ENCODE assay signal across 8 cellular contexts in the genomic region with DNA sequence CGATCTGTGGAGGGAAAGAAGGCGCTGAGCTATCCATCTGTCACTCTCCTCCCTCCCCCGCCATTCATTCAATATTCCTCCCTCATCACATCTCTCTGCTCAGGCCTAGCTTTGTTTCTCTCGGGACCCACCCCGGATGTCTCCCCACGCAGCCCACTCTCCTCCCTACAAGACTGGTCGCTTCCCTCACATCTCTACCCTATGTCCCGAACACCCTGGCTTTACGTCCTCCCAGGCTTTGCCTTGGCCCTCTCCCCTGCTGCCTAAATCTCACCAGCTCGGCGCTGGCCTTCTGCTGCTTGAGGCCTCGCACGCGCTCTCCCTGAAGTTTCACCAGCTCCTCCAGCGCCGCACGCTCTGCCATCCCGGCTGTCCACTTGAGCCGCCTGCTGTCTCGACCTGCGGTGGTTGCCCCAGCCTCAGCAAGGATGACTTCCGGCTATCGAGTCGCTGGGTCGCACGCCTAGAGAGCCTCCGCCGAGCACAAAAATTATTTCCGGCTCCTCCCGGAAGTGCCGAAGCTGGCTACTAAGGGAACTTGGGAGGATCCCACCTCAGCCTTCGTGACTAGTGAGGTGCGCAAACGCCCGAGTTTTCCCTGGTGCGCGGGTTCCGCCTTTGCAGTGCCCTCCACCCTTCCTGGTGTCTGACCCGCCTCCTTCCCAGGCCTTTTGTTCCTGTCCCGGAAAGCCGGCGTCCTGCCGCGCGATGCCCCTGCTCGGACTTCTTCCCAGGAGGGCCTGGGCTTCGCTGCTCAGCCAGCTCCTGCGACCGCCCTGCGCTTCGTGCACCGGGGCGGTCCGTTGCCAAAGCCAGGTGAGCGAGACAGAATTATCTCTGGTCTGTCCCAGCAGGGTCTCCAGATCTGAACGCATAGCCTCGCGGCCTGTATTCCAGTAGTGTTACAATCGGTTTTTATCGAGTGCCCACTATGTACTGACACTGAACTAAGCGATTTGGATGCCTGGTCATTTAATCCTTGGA. TPM values are rescaled to one million over a fixed set of nuclear protein-coding genes. Genes with fewer than 3 reads are reported as not detected.
DNase-seq lines count a peak whose midpoint lies in the region; ATAC-seq and TF ChIP-seq lines count a peak whose summit lies in the region.

TSS of gene HARS1 (minus strand) at position 430 of the 984 bp plus-strand sequence. CDS start at position 364, 66 bp downstream.
TSS of gene HARS2 (plus strand) at position 515 of the 984 bp plus-strand sequence. CDS start at position 709, 194 bp downstream.

- peak; percentile 97 for ATAC-seq in GM21390 (IDR thresholded peaks at IDR 0.05; ENCODE audit: unreplicated experiment)

- no peaks in the 10 kb centered on the region for H3K9me2 ChIP-seq in OCI-LY1 (ENCODE audit: low read depth, low read length)

- H3K79me2 ChIP-seq in OCI-LY1 (ENCODE audit: insufficient read depth, low read length): peaks cover 16% of the 10 kb centered on the region

- H3K36me3 Mint-ChIP-seq in endothelial cell (ENCODE audit: low read depth, unreplicated experiment) (peaks cover 25% of the 10 kb centered on the region), mesothelial cell of epicardium (peaks cover 16% of the 10 kb centered on the region)

- H3K36me3 ChIP-seq in HUES48 (ENCODE audit: control insufficient read depth, insufficient read depth, low read length) (peaks cover 51% of the 10 kb centered on the region), OCI-LY1 (ENCODE audit: insufficient read depth, low read length) (peaks cover 58% of the 10 kb centered on the region)

- H3K9me3 ChIP-seq in HUES48 (ENCODE audit: control insufficient read depth, insufficient read depth, low read length) (no peaks in the 10 kb centered on the region), OCI-LY1 (ENCODE audit: low read length) (no peaks in the 10 kb centered on the region)

- no peaks in the 10 kb centered on the region for H3K27me3 ChIP-seq in HUES48 (ENCODE audit: control insufficient read depth, insufficient read depth, low read length)
- no peaks in the 10 kb centered on the region for H3K27me3 ChIP-seq in OCI-LY1 (ENCODE audit: insufficient read depth, low read length)

- H3K4me2 ChIP-seq in OCI-LY1 (ENCODE audit: low read length): peak within 1 kb of the TSS; percentile 76

- peak within 1 kb of the TSS; percentile 94 for H3K4me3 ChIP-seq in HUES48 (ENCODE audit: low read depth, low read length)
- H3K4me3 ChIP-seq in OCI-LY1 (ENCODE audit: low read depth, low read length, poor library complexity, severe bottlenecking): peak within 1 kb of the TSS; percentile 85

- in situ Hi-C loops in Caki2 (cut with HindIII; ENCODE audit: low pct_unique_long_range_greater_than_20kb, low sequenced_read_pairs): no loop called here

- peak within 1 kb of the TSS; percentile 97 for H3K4me3 Mint-ChIP-seq in endothelial cell (ENCODE audit: unreplicated experiment)
- peak within 1 kb of the TSS; percentile 98 for H3K4me3 Mint-ChIP-seq in mesothelial cell of epicardium

- H3K4me1 ChIP-seq in HUES48 (ENCODE audit: control insufficient read depth, insufficient read depth, low read length) (no peaks in the 10 kb centered on the region), OCI-LY1 (ENCODE audit: insufficient read depth, low read length, severe bottlenecking) (peaks cover 22% of the 10 kb centered on the region)

- H3K9me3 Mint-ChIP-seq in endothelial cell (ENCODE audit: unreplicated experiment) (no peaks in the 10 kb centered on the region), mesothelial cell of epicardium (no peaks in the 10 kb centered on the region)

- no peaks in the 10 kb centered on the region for H3F3A ChIP-seq in OCI-LY1 (ENCODE audit: insufficient read depth, low read length)

- H3K9ac ChIP-seq in HUES48 (ENCODE audit: low read depth, low read length): peak within 1 kb of the TSS; percentile 73
- H3K9ac ChIP-seq in OCI-LY1 (ENCODE audit: low read length): peak within 1 kb of the TSS; percentile 91

- H3K27ac ChIP-seq in HUES48 (ENCODE audit: low read depth, low read length): peak within 1 kb of the TSS; percentile 96
- peak within 1 kb of the TSS; percentile 11 for H3K27ac ChIP-seq in OCI-LY1 (ENCODE audit: low read depth, low read length, poor library complexity, severe bottlenecking)

- no peaks in the 10 kb centered on the region for H4K20me1 ChIP-seq in OCI-LY1 (ENCODE audit: insufficient read depth, low read length)

- H3K27me3 Mint-ChIP-seq in endothelial cell (ENCODE audit: unreplicated experiment) (peaks cover 14% of the 10 kb centered on the region), mesothelial cell of epicardium (ENCODE audit: low read depth) (no peaks in the 10 kb centered on the region)

- H2AFZ ChIP-seq in OCI-LY1 (ENCODE audit: low read length): no peak within 1 kb of the TSS

- DNase-seq in Caki2 (ENCODE audit: low read depth) (peak; percentile 96), endothelial cell (ENCODE audit: low spot score) (peak; percentile 85), mesothelial cell of epicardium (ENCODE audit: low spot score in 2 of 2, unreplicated experiment in 2 of 2) (peak; percentile 55 to 77)
- DNase-seq in activated CD8-positive, alpha-beta memory T cell treated with anti-CD3 and anti-CD28 coated beads, Interleukin-2, amount 50 U/mL, for 48 hours: peak; percentile 90
- DNase-seq in stimulated activated CD8-positive, alpha-beta memory T cell treated with anti-CD3 and anti-CD28 coated beads, Interleukin-15, amount 100 ng/mL, for 48 hours (ENCODE audit: low read depth in 2 of 2): peak; percentile 84 to 87

- peaks cover 22% of the 10 kb centered on the region for H3K4me1 Mint-ChIP-seq in endothelial cell (ENCODE audit: unreplicated experiment)
- H3K4me1 Mint-ChIP-seq in mesothelial cell of epicardium: peaks cover 27% of the 10 kb centered on the region

- TF ChIP-seq CTCF in OCI-LY1 (IDR thresholded peaks at IDR 0.05; ENCODE audit: low read length) (no peak), endothelial cell (IDR thresholded peaks at IDR 0.05; ENCODE audit: unreplicated experiment) (no peak), mesothelial cell of epicardium (IDR thresholded peaks at IDR 0.05; ENCODE audit: unreplicated experiment) (no peak)

- H3K27ac Mint-ChIP-seq in endothelial cell (ENCODE audit: unreplicated experiment) (peak within 1 kb of the TSS; percentile 91), mesothelial cell of epicardium (peak within 1 kb of the TSS; percentile 98)

RNA-seq across cellular contexts. Expression of gene HARS1, which starts in this region (rescaled TPM):
- total RNA-seq in Caki2 (2014; rRNA removed; shearing (Covaris generic); ENCODE audit: low replicate concordance): 50.1 and 61.3 TPM in 2 replicates
- total RNA-seq in endothelial cell (ENCODE audit: unreplicated experiment) (75.0 TPM), mesothelial cell of epicardium (73.7 to 77.2 TPM (median 76.9 TPM) in 3 replicates)

RNA-seq across cellular contexts. Expression of gene HARS2, which starts in this region (rescaled TPM):
- 30.0 and 41.5 TPM in 2 replicates for total RNA-seq in Caki2 (2014; rRNA removed; shearing (Covaris generic); ENCODE audit: low replicate concordance)
- total RNA-seq in endothelial cell (ENCODE audit: unreplicated experiment): 37.0 TPM
- total RNA-seq in mesothelial cell of epicardium: 32.4 to 35.6 TPM (median 33.5 TPM) in 3 replicates

Comparison
In these comparisons a context has a peak if more than half of its experiments do, and no peak if none do; other contexts are left out.
1. Peak in every context shown above with its lines: DNase-seq, ATAC-seq, H3K4me3 ChIP-seq and H3K27ac ChIP-seq.